9 cellular contexts compared by ENCODE assay signal in the genomic region with DNA sequence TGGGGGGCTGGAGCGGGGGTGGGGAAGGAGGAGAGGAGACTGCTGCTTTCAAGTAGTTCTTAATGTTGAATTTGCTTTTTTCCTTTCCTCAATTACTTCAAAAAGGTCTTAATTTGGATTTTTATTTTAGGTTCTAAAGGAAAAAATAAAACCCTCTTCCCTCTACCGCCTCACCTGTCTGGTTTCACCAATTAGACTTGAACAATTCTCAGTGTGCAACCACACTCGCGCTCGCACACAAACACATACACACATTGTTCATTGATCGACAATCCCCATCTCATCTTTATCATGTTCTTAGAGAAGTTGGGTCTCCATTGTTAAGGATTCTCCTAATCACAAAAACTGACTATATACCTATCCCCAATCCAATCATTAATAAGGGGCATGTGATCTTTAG.
DNase-seq lines count a peak whose midpoint lies in the region; ATAC-seq and TF ChIP-seq lines count a peak whose summit lies in the region.
"Had no signal": no experiment of that assay in that cellular context is flagged by ENCODE, and none has a peak within 500 bp of the region (broad histone marks: within the 10 kb centered on the region; RNA-seq: fewer than 3 reads in every experiment).

No MANE protein-coding gene starts in this region.

- H3K27ac Mint-ChIP-seq in GM23338: peak overlapping the region; percentile 100
- peak overlapping the region; percentile 91 for H3K27ac Mint-ChIP-seq in activated B cell treated with CpG ODN at 0.5 μM for 24 hours
- peak overlapping the region; percentile 34 for H3K27ac Mint-ChIP-seq in glutamatergic neuron (ENCODE audit: unreplicated experiment)

- H2AFZ ChIP-seq in GM23338: no peak overlapping the region
- H2AFZ ChIP-seq in smooth muscle cell (ENCODE audit: low read depth): no peak overlapping the region

- peaks cover 28% of the 10 kb centered on the region for H3K27me3 Mint-ChIP-seq in GM23338 (ENCODE audit: insufficient read depth, low read depth, poor library complexity)
- no peaks in the 10 kb centered on the region for H3K27me3 Mint-ChIP-seq in activated B cell treated with CpG ODN at 0.5 μM for 24 hours
- peaks cover 11% of the 10 kb centered on the region for H3K27me3 Mint-ChIP-seq in glutamatergic neuron (ENCODE audit: unreplicated experiment)

- H3K36me3 ChIP-seq in GM23338 (ENCODE audit: insufficient read depth) (no peaks in the 10 kb centered on the region), smooth muscle cell (ENCODE audit: low read depth) (no peaks in the 10 kb centered on the region)

- peaks cover 6% of the 10 kb centered on the region; the same call in 2 of the 3 replicates for H3K9me3 Mint-ChIP-seq in GM23338
- H3K9me3 Mint-ChIP-seq in activated B cell treated with CpG ODN at 0.5 μM for 24 hours: peaks cover 4% of the 10 kb centered on the region
- H3K9me3 Mint-ChIP-seq in glutamatergic neuron (ENCODE audit: unreplicated experiment): peaks cover 18% of the 10 kb centered on the region

- H3K9me3 ChIP-seq in smooth muscle cell (replicated peaks; ENCODE audit: low read depth): no peaks in the 10 kb centered on the region

- H4K20me1 ChIP-seq in GM23338 (replicated peaks; ENCODE audit: insufficient read depth) (no peaks in the 10 kb centered on the region), smooth muscle cell (ENCODE audit: low read depth) (no peaks in the 10 kb centered on the region)

- H3K4me3 Mint-ChIP-seq in GM23338: peak overlapping the region; percentile 90
- peak overlapping the region; percentile 98 for H3K4me3 Mint-ChIP-seq in activated B cell treated with CpG ODN at 0.5 μM for 24 hours
- peak overlapping the region; percentile 99 for H3K4me3 Mint-ChIP-seq in glutamatergic neuron (ENCODE audit: unreplicated experiment)

- H3K4me1 ChIP-seq in GM23338 (ENCODE audit: insufficient read depth) (peaks cover 24% of the 10 kb centered on the region), smooth muscle cell (ENCODE audit: low read depth) (peaks cover 14% of the 10 kb centered on the region)

- CTCF ChIA-PET in activated B cell treated with CpG ODN at 0.5 μM for 24 hours (lab: Charles Lee): interaction anchor here (0.6 to 1.3 kb wide), 2 partner anchors 9 to 961 kb away, joined by 3 to 4 read pairs; no protein-coding TSS in a partner anchor

- H3K9ac ChIP-seq in smooth muscle cell (ENCODE audit: low read depth): no peak overlapping the region

- ATAC-seq in GM23338 (no peak), activated B cell treated with CpG ODN at 0.5 μM for 24 hours (ENCODE audit: low read depth) (no peak), esophagus mucosa (no peak), GM21360 (IDR thresholded peaks at IDR 0.05; ENCODE audit: unreplicated experiment) (no peak), HG02678 (IDR thresholded peaks at IDR 0.05; ENCODE audit: unreplicated experiment) (no peak)

- H3K4me3 ChIP-seq in GM23338: peak overlapping the region; percentile 70
- peak overlapping the region; percentile 52 for H3K4me3 ChIP-seq in smooth muscle cell

- H3K79me2 ChIP-seq in GM23338 (replicated peaks; ENCODE audit: insufficient read depth): no peaks in the 10 kb centered on the region
- no peaks in the 10 kb centered on the region for H3K79me2 ChIP-seq in smooth muscle cell (ENCODE audit: low read depth)

- no peaks in the 10 kb centered on the region for H3K9me2 ChIP-seq in GM23338 (ENCODE audit: insufficient read depth)

- H3K4me2 ChIP-seq in GM23338 (peak overlapping the region; percentile 90), smooth muscle cell (peak overlapping the region; percentile 81)

- H3K4me1 Mint-ChIP-seq in GM23338 (peaks cover 44% of the 10 kb centered on the region), activated B cell treated with CpG ODN at 0.5 μM for 24 hours (peaks cover 34% of the 10 kb centered on the region), glutamatergic neuron (ENCODE audit: low read depth, unreplicated experiment) (peaks cover 10% of the 10 kb centered on the region)

- H3K27ac ChIP-seq in GM23338 (ENCODE audit: low read depth) (peak overlapping the region; percentile 85), smooth muscle cell (ENCODE audit: low read depth) (peak overlapping the region; percentile 35)

- intact Hi-C loops in activated B cell treated with CpG ODN at 0.5 μM for 24 hours (cut with micrococcal nuclease): no loop called here

- no peak for DNase-seq in GM23338 (ENCODE audit: low spot score)
- no peak for DNase-seq in activated B cell treated with CpG ODN at 0.5 μM for 24 hours
- no peak for DNase-seq in glutamatergic neuron
- no peak for DNase-seq in smooth muscle cell (lab: John Stamatoyannopoulos, UW; ENCODE audit: unreplicated experiment)
- DNase-seq in effector CD8-positive, alpha-beta T cell (lab: John Stamatoyannopoulos, UW): no peak
- DNase-seq: NCI-H510A treated with DMSO at 0.1 percent for 48 hours had no signal

- H3K36me3 Mint-ChIP-seq in GM23338 (ENCODE audit: low read depth) (no peaks in the 10 kb centered on the region), activated B cell treated with CpG ODN at 0.5 μM for 24 hours (ENCODE audit: low read depth) (peaks cover 8% of the 10 kb centered on the region), glutamatergic neuron (ENCODE audit: unreplicated experiment) (no peaks in the 10 kb centered on the region)

- TF ChIP-seq CTCF in GM23338 (conservative IDR thresholded peaks at IDR 0.05; ENCODE audit: low read depth in 2 of 2) (no peak), activated B cell treated with CpG ODN at 0.5 μM for 24 hours (IDR thresholded peaks at IDR 0.05) (no peak), glutamatergic neuron (IDR thresholded peaks at IDR 0.05; ENCODE audit: partially characterized antibody, unreplicated experiment) (no peak), smooth muscle cell (IDR thresholded peaks at IDR 0.05; ENCODE audit: borderline replicate concordance, insufficient read depth, poor library complexity, severe bottlenecking) (no peak)

- H3F3A ChIP-seq in GM23338 (replicated peaks; ENCODE audit: low read depth) (peaks cover 10% of the 10 kb centered on the region), smooth muscle cell (ENCODE audit: low read depth) (peaks cover 4% of the 10 kb centered on the region)

- H3K27me3 ChIP-seq in GM23338 (ENCODE audit: insufficient read depth) (no peaks in the 10 kb centered on the region), smooth muscle cell (ENCODE audit: low read depth) (no peaks in the 10 kb centered on the region)

- POLR2A ChIA-PET in activated B cell treated with CpG ODN at 0.5 μM for 24 hours (lab: Charles Lee): interaction anchor here (0.6 to 20.1 kb wide), 22 partner anchors 11 to 1977 kb away, joined by 3 to 1229 read pairs (median 14); a partner anchor contains a TSS

- WGBS in smooth muscle cell (ENCODE audit: low lambda C conversion rate): 65% methylated on average over 6 of the region's 6 CpGs

TF ChIP-seq in GM23338, 12 proteins besides CTCF, POLR2A, EP300 and RAD21 (continues in another document):
- TF ChIP-seq EZH2phosphoT487 (IDR thresholded peaks at IDR 0.05; ENCODE audit: unreplicated experiment) (no peak), ZNF114 (CRISPR knock-in tag; IDR thresholded peaks at IDR 0.05) (no peak), EZH2 (IDR thresholded peaks at IDR 0.05; ENCODE audit: low read depth, unreplicated experiment) (no peak)

Comparison
In these comparisons a context has a peak if more than half of its experiments do, and no peak if none do; other contexts are left out.
1. H3K27ac Mint-ChIP-seq: peak in every context shown above with its lines; median percentile 100 in GM23338; 91 in activated B cell treated with CpG ODN at 0.5 μM for 24 hours; 34 in glutamatergic neuron.